9 cellular contexts compared by ENCODE assay signal in genomic region chr1:153288634-153289275, GRCh38. TPM values are rescaled to one million over a fixed set of nuclear protein-coding genes. Genes with fewer than 3 reads are reported as not detected.
A peak's percentile ranks its signal among the peaks of the same experiment; 100 is the strongest.
DNase-seq lines count a peak whose midpoint lies in the region; ATAC-seq, FAIRE-seq and TF ChIP-seq lines count a peak whose summit lies in the region.
"Had no signal": no experiment of that assay in that cellular context is flagged by ENCODE, and none has a peak within 500 bp of the region (broad histone marks: within the 10 kb centered on the region; RNA-seq: fewer than 3 reads in every experiment).

No MANE protein-coding gene starts in this region.

- H3K4me1 Mint-ChIP-seq in activated CD8-positive, alpha-beta T cell treated with anti-CD3 and anti-CD28 coated beads, Interleukin-2, amount 10 ng/mL, durations not matched to agents 7 days and 5 days (ENCODE audit: low read depth): peaks cover 11% of the 10 kb centered on the region
- H3K4me1 Mint-ChIP-seq in naive thymus-derived CD4-positive, alpha-beta T cell: peaks cover 4 to 17% (median 11%) of the 10 kb centered on the region in 7 donors

- no peaks in the 10 kb centered on the region for H3K36me3 ChIP-seq in DOHH2 (ENCODE audit: control insufficient read depth, low read length)
- no peaks in the 10 kb centered on the region for H3K36me3 ChIP-seq in naive thymus-derived CD4-positive, alpha-beta T cell (ENCODE audit: control insufficient read depth in 2 of 3, insufficient read depth in 3 of 3, low read length in 3 of 3)
- H3K36me3 ChIP-seq: thoracic aorta had no signal

- no peaks in the 10 kb centered on the region for H3K27me3 ChIP-seq in DOHH2 (ENCODE audit: control insufficient read depth, low read length)
- peaks cover 8% of the 10 kb centered on the region for H3K27me3 ChIP-seq in HL-60 (ENCODE audit: insufficient read depth, poor library complexity, severe bottlenecking)
- no peaks in the 10 kb centered on the region for H3K27me3 ChIP-seq in naive thymus-derived CD4-positive, alpha-beta T cell (ENCODE audit: control insufficient read depth in 2 of 2, insufficient read depth in 2 of 2, low read length in 2 of 2)

- no peaks in the 10 kb centered on the region for H3K9me2 ChIP-seq in DOHH2 (replicated peaks; ENCODE audit: control insufficient read depth, low read length)

- DNase-seq in HL-60 (ENCODE audit: low read depth in 1 of 2, low spot score in 1 of 2): no peak
- no peak for DNase-seq in activated CD8-positive, alpha-beta T cell treated with anti-CD3 and anti-CD28 coated beads, Interleukin-2, amount 10 ng/mL, durations not matched to agents 7 days and 5 days
- no peak for DNase-seq in naive thymus-derived CD4-positive, alpha-beta T cell
- no peak for DNase-seq in GM12892 (ENCODE audit: insufficient read length)
- no peak for DNase-seq in cerebellum (ENCODE audit: low spot score)
- DNase-seq in NCI-H2029 (lab: John Stamatoyannopoulos, UW): no peak

- H3K9me3 Mint-ChIP-seq in activated CD8-positive, alpha-beta T cell treated with anti-CD3 and anti-CD28 coated beads, Interleukin-2, amount 10 ng/mL, durations not matched to agents 7 days and 5 days (ENCODE audit: insufficient read depth): no peaks in the 10 kb centered on the region
- peaks cover 0 to 2% (median 0%) of the 10 kb centered on the region in 11 donors for H3K9me3 Mint-ChIP-seq in naive thymus-derived CD4-positive, alpha-beta T cell

- H3K27ac Mint-ChIP-seq in activated CD8-positive, alpha-beta T cell treated with anti-CD3 and anti-CD28 coated beads, Interleukin-2, amount 10 ng/mL, durations not matched to agents 7 days and 5 days: no peak overlapping the region
- peak overlapping the region in 1 of 9 donors; percentile 15 for H3K27ac Mint-ChIP-seq in naive thymus-derived CD4-positive, alpha-beta T cell

- CTCF ChIA-PET in activated CD8-positive, alpha-beta T cell treated with anti-CD3 and anti-CD28 coated beads, Interleukin-2, amount 10 ng/mL, durations not matched to agents 7 days and 5 days (lab: Charles Lee): interaction anchor here (0.6 to 1.8 kb wide), 8 partner anchors 9 to 65 kb away, joined by 3 to 15 read pairs (median 4); partner anchors contain the start of gene LORICRIN
- CTCF ChIA-PET in naive thymus-derived CD4-positive, alpha-beta T cell (lab: Charles Lee): interaction anchor here (1.4 kb wide), 1 partner anchor 16 kb away, joined by 4 read pairs; no protein-coding TSS in a partner anchor

- no peak for TF ChIP-seq POLR2A in GM12892 (IDR thresholded peaks at IDR 0.05; ENCODE audit: low read depth, low read length)

- H3K27me3 Mint-ChIP-seq in activated CD8-positive, alpha-beta T cell treated with anti-CD3 and anti-CD28 coated beads, Interleukin-2, amount 10 ng/mL, durations not matched to agents 7 days and 5 days (ENCODE audit: low read depth): peaks cover 9% of the 10 kb centered on the region
- peaks cover 4 to 22% (median 15%) of the 10 kb centered on the region in 5 donors for H3K27me3 Mint-ChIP-seq in naive thymus-derived CD4-positive, alpha-beta T cell

- peak; percentile 51 for ATAC-seq in activated CD8-positive, alpha-beta T cell treated with anti-CD3 and anti-CD28 coated beads, Interleukin-2, amount 10 ng/mL, durations not matched to agents 7 days and 5 days
- peak; percentile 40 for ATAC-seq in naive thymus-derived CD4-positive, alpha-beta T cell
- no peak for ATAC-seq in HG03378 (IDR thresholded peaks at IDR 0.05; ENCODE audit: unreplicated experiment)

- no peaks in the 10 kb centered on the region for H4K20me1 ChIP-seq in DOHH2 (ENCODE audit: control insufficient read depth, insufficient read depth, low read depth, low read length)

- H3K4me2 ChIP-seq in DOHH2 (ENCODE audit: low read length): no peak overlapping the region

- TF ChIP-seq CTCF in DOHH2 (IDR thresholded peaks at IDR 0.05; ENCODE audit: low read depth, low read length, poor library complexity, severe bottlenecking): peak; percentile 79
- peak; percentile 41 for TF ChIP-seq CTCF in HL-60 (IDR thresholded peaks at IDR 0.05; ENCODE audit: insufficient read depth, low read length)

- FAIRE-seq in GM12892 (lab: Jason Lieb, UNC): no peak

- no peaks in the 10 kb centered on the region for H3F3A ChIP-seq in DOHH2 (ENCODE audit: control insufficient read depth, insufficient read depth)

- H3K9me3 ChIP-seq in DOHH2 (ENCODE audit: control insufficient read depth, insufficient read depth, low read length): no peaks in the 10 kb centered on the region
- H3K9me3 ChIP-seq in naive thymus-derived CD4-positive, alpha-beta T cell (ENCODE audit: control insufficient read depth in 2 of 3, low read length in 3 of 3): no peaks in the 10 kb centered on the region
- H3K9me3 ChIP-seq: thoracic aorta had no signal

- POLR2A ChIA-PET in activated CD8-positive, alpha-beta T cell treated with anti-CD3 and anti-CD28 coated beads, Interleukin-2, amount 10 ng/mL, durations not matched to agents 7 days and 5 days (lab: Charles Lee): no interaction called here
- POLR2A ChIA-PET in naive thymus-derived CD4-positive, alpha-beta T cell (lab: Charles Lee): no interaction called here

- no peaks in the 10 kb centered on the region for H3K4me1 ChIP-seq in DOHH2 (ENCODE audit: control insufficient read depth, low read length)
- peaks cover 0 to 1% of the 10 kb centered on the region in 2 donors for H3K4me1 ChIP-seq in naive thymus-derived CD4-positive, alpha-beta T cell (ENCODE audit: control insufficient read depth in 2 of 2, insufficient read depth in 2 of 2, low read length in 2 of 2)

- H3K79me2 ChIP-seq in DOHH2 (ENCODE audit: control insufficient read depth, low read length): no peaks in the 10 kb centered on the region

- H3K27ac ChIP-seq in DOHH2 (ENCODE audit: low read depth, low read length) (no peak overlapping the region), HL-60 (replicated peaks) (no peak overlapping the region)
- no peak overlapping the region for H3K27ac ChIP-seq in naive thymus-derived CD4-positive, alpha-beta T cell (ENCODE audit: low read depth, low read length)
- H3K27ac ChIP-seq: thoracic aorta had no signal

- H3K36me3 Mint-ChIP-seq in activated CD8-positive, alpha-beta T cell treated with anti-CD3 and anti-CD28 coated beads, Interleukin-2, amount 10 ng/mL, durations not matched to agents 7 days and 5 days (ENCODE audit: low read depth): no peaks in the 10 kb centered on the region
- H3K36me3 Mint-ChIP-seq in naive thymus-derived CD4-positive, alpha-beta T cell: no peaks in the 10 kb centered on the region

- H3K4me3 ChIP-seq in DOHH2 (ENCODE audit: low read length) (no peak overlapping the region), HL-60 (replicated peaks; ENCODE audit: insufficient read depth, low read length) (no peak overlapping the region)
- H3K4me3 ChIP-seq in naive thymus-derived CD4-positive, alpha-beta T cell (ENCODE audit: low read length): no peak overlapping the region
- H3K4me3 ChIP-seq: thoracic aorta had no signal

- no peak overlapping the region for H3K4me3 Mint-ChIP-seq in activated CD8-positive, alpha-beta T cell treated with anti-CD3 and anti-CD28 coated beads, Interleukin-2, amount 10 ng/mL, durations not matched to agents 7 days and 5 days
- H3K4me3 Mint-ChIP-seq in naive thymus-derived CD4-positive, alpha-beta T cell: no peak overlapping the region

- intact Hi-C loops in naive thymus-derived CD4-positive, alpha-beta T cell (cut with micrococcal nuclease): no loop called here

RNA-seq across cellular contexts. Expression of gene PGLYRP3, which starts 24.0 kb away (rescaled TPM):
- total RNA-seq in activated CD8-positive, alpha-beta T cell treated with anti-CD3 and anti-CD28 coated beads, Interleukin-2, amount 10 ng/mL, durations not matched to agents 7 days and 5 days: not detected
- total RNA-seq in naive thymus-derived CD4-positive, alpha-beta T cell: not detected
- polyA plus RNA-seq in naive thymus-derived CD4-positive, alpha-beta T cell: not detected
- 0.23 TPM for polyA plus RNA-seq in GM12892 (2012; ENCODE audit: missing spikeins)
- not detected for total RNA-seq in cerebellum
- total RNA-seq: thoracic aorta had no signal

RNA-seq across cellular contexts. Expression of gene LORICRIN, which starts 29.3 kb away (rescaled TPM):
- total RNA-seq in activated CD8-positive, alpha-beta T cell treated with anti-CD3 and anti-CD28 coated beads, Interleukin-2, amount 10 ng/mL, durations not matched to agents 7 days and 5 days: not detected
- not detected for total RNA-seq in naive thymus-derived CD4-positive, alpha-beta T cell
- not detected for polyA plus RNA-seq in naive thymus-derived CD4-positive, alpha-beta T cell
- not detected for polyA plus RNA-seq in GM12892 (2012; ENCODE audit: missing spikeins)
- not detected for total RNA-seq in cerebellum
- total RNA-seq: thoracic aorta had no signal

RNA-seq across cellular contexts. Expression of gene PGLYRP4, which starts 59.9 kb away (rescaled TPM):
- total RNA-seq in activated CD8-positive, alpha-beta T cell treated with anti-CD3 and anti-CD28 coated beads, Interleukin-2, amount 10 ng/mL, durations not matched to agents 7 days and 5 days: not detected
- not detected for total RNA-seq in naive thymus-derived CD4-positive, alpha-beta T cell
- polyA plus RNA-seq in naive thymus-derived CD4-positive, alpha-beta T cell: not detected
- 2.6 TPM for polyA plus RNA-seq in GM12892 (2012; ENCODE audit: missing spikeins)
- total RNA-seq in cerebellum: not detected
- total RNA-seq: thoracic aorta had no signal
